9 cellular contexts compared by ENCODE assay signal in genomic region chr10:93266858-93267257, GRCh38.
"Had no signal": no experiment of that assay in that cellular context is flagged by ENCODE, and none has a peak within 500 bp of the region (broad histone marks: within the 10 kb centered on the region; RNA-seq: fewer than 3 reads in every experiment).

No MANE protein-coding gene starts in this region.

- DNase-seq: activated CD4-positive, alpha-beta T cell treated with anti-CD3 and anti-CD28 coated beads, Interleukin-2, amount 50 U/mL, for 1 hour; activated naive CD4-positive, alpha-beta T cell treated with anti-CD3 and anti-CD28 coated beads, Interleukin-2, amount 10 ng/mL, durations not matched to agents 7 days and 5 days; activated T-cell treated with anti-CD3 and anti-CD28 coated beads, Interleukin-2, amount 50 U/mL, for 24 hours; naive thymus-derived CD4-positive, alpha-beta T cell; ovary; stimulated activated CD4-positive, alpha-beta T cell treated with anti-CD3 and anti-CD28 coated beads, Interleukin-1b, Interleukin-23, amount 100 ng/mL, for 48 hours; T-helper 9 cell had no signal

- ATAC-seq: left lobe of liver; naive thymus-derived CD4-positive, alpha-beta T cell; sciatic nerve had no signal

- H3K9me3 ChIP-seq: ovary had no signal

- H3K9me3 Mint-ChIP-seq: activated naive CD4-positive, alpha-beta T cell treated with anti-CD3 and anti-CD28 coated beads, Interleukin-2, amount 10 ng/mL, durations not matched to agents 7 days and 5 days had no signal

- H3K27me3 Mint-ChIP-seq: activated naive CD4-positive, alpha-beta T cell treated with anti-CD3 and anti-CD28 coated beads, Interleukin-2, amount 10 ng/mL, durations not matched to agents 7 days and 5 days; activated T-cell treated with anti-CD3 and anti-CD28 coated beads, Interleukin-2, amount 50 U/mL, for 24 hours; naive thymus-derived CD4-positive, alpha-beta T cell had no signal

- H3K27ac Mint-ChIP-seq: activated naive CD4-positive, alpha-beta T cell treated with anti-CD3 and anti-CD28 coated beads, Interleukin-2, amount 10 ng/mL, durations not matched to agents 7 days and 5 days; activated T-cell treated with anti-CD3 and anti-CD28 coated beads, Interleukin-2, amount 50 U/mL, for 24 hours; naive thymus-derived CD4-positive, alpha-beta T cell had no signal

- H3K4me3 Mint-ChIP-seq: activated naive CD4-positive, alpha-beta T cell treated with anti-CD3 and anti-CD28 coated beads, Interleukin-2, amount 10 ng/mL, durations not matched to agents 7 days and 5 days; activated T-cell treated with anti-CD3 and anti-CD28 coated beads, Interleukin-2, amount 50 U/mL, for 24 hours; naive thymus-derived CD4-positive, alpha-beta T cell had no signal

- H3K36me3 ChIP-seq: ovary had no signal

- H3K27me3 ChIP-seq: ovary had no signal

- H3K27ac ChIP-seq: ovary had no signal

- H3K36me3 Mint-ChIP-seq: activated naive CD4-positive, alpha-beta T cell treated with anti-CD3 and anti-CD28 coated beads, Interleukin-2, amount 10 ng/mL, durations not matched to agents 7 days and 5 days had no signal

- H3K4me3 ChIP-seq: ovary had no signal
